34 cellular contexts compared by ENCODE assay signal in the genomic region with DNA sequence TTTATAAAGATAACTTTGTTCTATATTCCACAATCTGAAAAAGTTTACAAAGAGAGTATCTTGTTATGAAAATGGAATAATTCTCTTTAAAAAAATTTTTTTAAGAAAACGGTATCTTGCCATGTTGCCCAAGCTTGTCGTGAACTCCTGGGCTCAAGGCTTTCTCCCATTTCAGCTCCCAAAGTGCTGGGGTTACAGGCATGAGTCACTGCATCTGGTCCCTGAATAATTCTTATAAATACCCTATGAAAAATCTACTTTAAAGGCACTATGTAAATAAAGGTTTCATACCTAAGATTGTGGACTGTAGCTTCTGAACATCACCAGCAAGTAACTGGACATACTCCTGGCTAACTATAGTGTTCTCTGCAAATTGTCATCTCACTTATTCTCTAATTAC.
"Had no signal": no experiment of that assay in that cellular context is flagged by ENCODE, and none has a peak within 500 bp of the region (broad histone marks: within the 10 kb centered on the region; RNA-seq: fewer than 3 reads in every experiment).

No MANE protein-coding gene starts in this region.

- H3K4me3 ChIP-seq: body of pancreas, breast epithelium, Peyer's patch, SJSA1 had no signal

- DNase-seq: activated CD4-positive, alpha-beta memory T cell treated with anti-CD3 and anti-CD28 coated beads, Interleukin-2, amount 10 ng/mL, durations not matched to agents 7 days and 5 days; activated CD4-positive, alpha-beta T cell treated with anti-CD3 and anti-CD28 coated beads for 1 hour; activated CD4-positive, alpha-beta T cell treated with anti-CD3 and anti-CD28 coated beads for 48 hours; activated CD8-positive, alpha-beta memory T cell treated with anti-CD3 and anti-CD28 coated beads for 24 hours; activated CD8-positive, alpha-beta memory T cell treated with anti-CD3 and anti-CD28 coated beads, Interleukin-2, amount 10 ng/mL, durations not matched to agents 7 days and 5 days; activated CD8-positive, alpha-beta memory T cell treated with anti-CD3 and anti-CD28 coated beads, Interleukin-2, amount 50 U/mL, for 48 hours; activated effector memory CD4-positive, alpha-beta T cell treated with anti-CD3 and anti-CD28 coated beads, Interleukin-2, amount 50 U/mL, for 16 hours; activated naive CD4-positive, alpha-beta T cell; activated naive CD8-positive, alpha-beta T cell treated with anti-CD3 and anti-CD28 coated beads, Interleukin-2, amount 10 ng/mL, durations not matched to agents 7 days and 5 days; activated T-cell treated with anti-CD3 and anti-CD28 coated beads, Interleukin-2, amount 50 U/mL, for 48 hours; amygdala; body of pancreas; cerebellar nuclear complex; Kasumi-1; MM.1S; MV-4-11; NCI-H1092; NCI-H1436 treated with DMSO at 0.1 percent for 48 hours; NCI-H1694 treated with DMSO at 0.1 percent for 48 hours; NCI-H2029; NCI-H345; NCI-H524 treated with DMSO at 0.1 percent for 48 hours; PC-3; Peyer's patch; RPMI8226; SHP77 treated with DMSO at 0.1 percent for 48 hours; SK-N-SH had no signal

- H3K4me1 Mint-ChIP-seq: activated T-helper 17 cell treated with anti-CD3 and anti-CD28 coated beads, Interleukin-2, amount 50 U/mL, for 72 hours had no signal

- H3K27me3 ChIP-seq: body of pancreas, breast epithelium, Peyer's patch, SJSA1 had no signal

- H3K27me3 Mint-ChIP-seq: activated CD4-positive, alpha-beta memory T cell treated with anti-CD3 and anti-CD28 coated beads, Interleukin-2, amount 10 ng/mL, durations not matched to agents 7 days and 5 days; activated CD8-positive, alpha-beta memory T cell treated with anti-CD3 and anti-CD28 coated beads, Interleukin-2, amount 10 ng/mL, durations not matched to agents 7 days and 5 days; activated naive CD4-positive, alpha-beta T cell treated with anti-CD3 and anti-CD28 coated beads, Interleukin-2, amount 50 U/mL, for 24 hours; activated naive CD8-positive, alpha-beta T cell treated with anti-CD3 and anti-CD28 coated beads, Interleukin-2, amount 10 ng/mL, durations not matched to agents 7 days and 5 days; activated T-helper 17 cell treated with anti-CD3 and anti-CD28 coated beads, Interleukin-2, amount 50 U/mL, for 72 hours had no signal

- H3K27ac ChIP-seq: body of pancreas, breast epithelium, SJSA1 had no signal

- H3K9ac ChIP-seq: SK-N-SH had no signal

- H3K9me2 ChIP-seq: SK-N-SH had no signal

- H3K9me3 ChIP-seq: body of pancreas, breast epithelium, Peyer's patch, SJSA1, SK-N-SH had no signal

- H3K4me1 ChIP-seq: body of pancreas, breast epithelium, Peyer's patch, SJSA1 had no signal

- H3K4me2 ChIP-seq: SK-N-SH had no signal

- ATAC-seq: activated CD8-positive, alpha-beta memory T cell treated with anti-CD3 and anti-CD28 coated beads, Interleukin-2, amount 10 ng/mL, durations not matched to agents 7 days and 5 days; activated T-helper 17 cell treated with anti-CD3 and anti-CD28 coated beads, Interleukin-2, amount 50 U/mL, for 72 hours; body of pancreas; PC-3; WTC11 had no signal

- H3K36me3 ChIP-seq: breast epithelium, Peyer's patch, SJSA1 had no signal

- H3K4me3 Mint-ChIP-seq: activated CD4-positive, alpha-beta memory T cell treated with anti-CD3 and anti-CD28 coated beads, Interleukin-2, amount 10 ng/mL, durations not matched to agents 7 days and 5 days; activated CD8-positive, alpha-beta memory T cell treated with anti-CD3 and anti-CD28 coated beads, Interleukin-2, amount 10 ng/mL, durations not matched to agents 7 days and 5 days; activated naive CD4-positive, alpha-beta T cell treated with anti-CD3 and anti-CD28 coated beads, Interleukin-2, amount 50 U/mL, for 24 hours; activated naive CD8-positive, alpha-beta T cell treated with anti-CD3 and anti-CD28 coated beads, Interleukin-2, amount 10 ng/mL, durations not matched to agents 7 days and 5 days; activated T-helper 17 cell treated with anti-CD3 and anti-CD28 coated beads, Interleukin-2, amount 50 U/mL, for 72 hours; T-helper 1 cell treated with Interleukin-12 subunit alpha and Interleukin-12 subunit beta and Interleukin-4 antibody, amounts not matched to agents 30 μg/mL and 1 μg/mL, for 36 hours; T-helper 2 cell treated with Interferon-gamma antibody and Interleukin-4, amounts not matched to agents 5 μg/mL and 100 μg/mL, for 36 hours; WTC11 had no signal

- H3K27ac Mint-ChIP-seq: activated CD4-positive, alpha-beta memory T cell treated with anti-CD3 and anti-CD28 coated beads, Interleukin-2, amount 10 ng/mL, durations not matched to agents 7 days and 5 days; activated CD8-positive, alpha-beta memory T cell treated with anti-CD3 and anti-CD28 coated beads, Interleukin-2, amount 10 ng/mL, durations not matched to agents 7 days and 5 days; activated naive CD4-positive, alpha-beta T cell treated with anti-CD3 and anti-CD28 coated beads, Interleukin-2, amount 50 U/mL, for 24 hours; activated naive CD8-positive, alpha-beta T cell treated with anti-CD3 and anti-CD28 coated beads, Interleukin-2, amount 10 ng/mL, durations not matched to agents 7 days and 5 days; activated T-helper 17 cell treated with anti-CD3 and anti-CD28 coated beads, Interleukin-2, amount 50 U/mL, for 72 hours; T-helper 1 cell treated with Interleukin-12 subunit alpha and Interleukin-12 subunit beta and Interleukin-4 antibody, amounts not matched to agents 30 μg/mL and 1 μg/mL, for 36 hours; T-helper 2 cell treated with Interferon-gamma antibody and Interleukin-4, amounts not matched to agents 5 μg/mL and 100 μg/mL, for 36 hours had no signal
